21 cellular contexts compared by ENCODE assay signal in genomic region chr2:128284037-128284441, GRCh38.
"Had no signal": no experiment of that assay in that cellular context is flagged by ENCODE, and none has a peak within 500 bp of the region (broad histone marks: within the 10 kb centered on the region; RNA-seq: fewer than 3 reads in every experiment).

No MANE protein-coding gene starts in this region.

- H3K4me3 ChIP-seq: gastrocnemius medialis, prostate gland, smooth muscle cell, thyroid gland had no signal

- H3K27me3 ChIP-seq: gastrocnemius medialis, thyroid gland had no signal

- H3K36me3 Mint-ChIP-seq: activated naive CD8-positive, alpha-beta T cell treated with anti-CD3 and anti-CD28 coated beads, Interleukin-2, amount 10 ng/mL, durations not matched to agents 7 days and 5 days; immature natural killer cell; stimulated activated memory B cell treated with anti-CD40 and anti-IgM and Interleukin-4, amounts not matched to agents 10 μg/mL and 1 μg/mL and 100 μg/mL, for 72 hours had no signal

- H3K27ac Mint-ChIP-seq: activated CD4-positive, alpha-beta T cell treated with anti-CD3 and anti-CD28 coated beads for 36 hours; activated naive CD8-positive, alpha-beta T cell treated with anti-CD3 and anti-CD28 coated beads, Interleukin-2, amount 10 ng/mL, durations not matched to agents 7 days and 5 days; activated T-cell treated with anti-CD3 and anti-CD28 coated beads, Interleukin-2, amount 50 U/mL, for 24 hours; activated T-helper 2 cell treated with anti-CD3 and anti-CD28 coated beads, Interferon-gamma antibody, Interleukin-2, Interleukin-4, amounts not matched to agents 10 μg/mL and 5 μg/mL and 100 μg/mL, durations not matched to agents 14 hours and 24 hours and 36 hours; nephron progenitor cell; stimulated activated memory B cell treated with anti-CD40 and anti-IgM and Interleukin-4, amounts not matched to agents 10 μg/mL and 1 μg/mL and 100 μg/mL, for 72 hours had no signal

- H3K27me3 Mint-ChIP-seq: activated CD4-positive, alpha-beta T cell treated with anti-CD3 and anti-CD28 coated beads for 36 hours; activated naive CD8-positive, alpha-beta T cell treated with anti-CD3 and anti-CD28 coated beads, Interleukin-2, amount 10 ng/mL, durations not matched to agents 7 days and 5 days; activated T-cell treated with anti-CD3 and anti-CD28 coated beads, Interleukin-2, amount 50 U/mL, for 24 hours; stimulated activated memory B cell treated with anti-CD40 and anti-IgM and Interleukin-4, amounts not matched to agents 10 μg/mL and 1 μg/mL and 100 μg/mL, for 72 hours had no signal

- H3K9me3 Mint-ChIP-seq: activated naive CD8-positive, alpha-beta T cell treated with anti-CD3 and anti-CD28 coated beads, Interleukin-2, amount 10 ng/mL, durations not matched to agents 7 days and 5 days; activated T-cell treated with anti-CD3 and anti-CD28 coated beads, Interleukin-2, amount 50 U/mL, for 24 hours; activated T-helper 2 cell treated with anti-CD3 and anti-CD28 coated beads, Interferon-gamma antibody, Interleukin-2, Interleukin-4, amounts not matched to agents 10 μg/mL and 5 μg/mL and 100 μg/mL, durations not matched to agents 14 hours and 24 hours and 36 hours; brain; immature natural killer cell; nephron progenitor cell; stimulated activated memory B cell treated with anti-CD40 and anti-IgM and Interleukin-4, amounts not matched to agents 10 μg/mL and 1 μg/mL and 100 μg/mL, for 72 hours had no signal

- ATAC-seq: activated CD4-positive, alpha-beta T cell treated with anti-CD3 and anti-CD28 coated beads for 36 hours; esophagus mucosa; gastrocnemius medialis; sciatic nerve; stimulated activated memory B cell treated with anti-CD40 and anti-IgM and Interleukin-4, amounts not matched to agents 10 μg/mL and 1 μg/mL and 100 μg/mL, for 72 hours had no signal

- H3K36me3 ChIP-seq: prostate gland, thyroid gland had no signal

- H3K27ac ChIP-seq: gastrocnemius medialis, prostate gland, thyroid gland had no signal

- H3K9me3 ChIP-seq: gastrocnemius medialis, prostate gland, thyroid gland had no signal

- H3K4me3 Mint-ChIP-seq: activated CD4-positive, alpha-beta T cell treated with anti-CD3 and anti-CD28 coated beads for 36 hours; activated naive CD8-positive, alpha-beta T cell treated with anti-CD3 and anti-CD28 coated beads, Interleukin-2, amount 10 ng/mL, durations not matched to agents 7 days and 5 days; activated T-cell treated with anti-CD3 and anti-CD28 coated beads, Interleukin-2, amount 50 U/mL, for 24 hours; brain; nephron progenitor cell; stimulated activated memory B cell treated with anti-CD40 and anti-IgM and Interleukin-4, amounts not matched to agents 10 μg/mL and 1 μg/mL and 100 μg/mL, for 72 hours had no signal

- DNase-seq: activated CD4-positive, alpha-beta T cell treated with anti-CD3 and anti-CD28 coated beads for 36 hours; activated CD4-positive, alpha-beta T cell treated with anti-CD3 and anti-CD28 coated beads, Interleukin-2, amount 50 U/mL, for 48 hours; activated naive CD4-positive, alpha-beta T cell treated with Interleukin-2 at 50 U/mL for 16 hours; activated naive CD8-positive, alpha-beta T cell treated with anti-CD3 and anti-CD28 coated beads, Interleukin-2, amount 10 ng/mL, durations not matched to agents 7 days and 5 days; activated T-cell treated with anti-CD3 and anti-CD28 coated beads, Interleukin-2, amount 50 U/mL, for 24 hours; cortex of kidney; effector CD4-positive, alpha-beta T cell; gastrocnemius medialis; immature natural killer cell; midbrain; nephron progenitor cell; occipital lobe; stimulated activated CD4-positive, alpha-beta T cell treated with anti-CD3 and anti-CD28 coated beads, Interleukin-4, amount 100 ng/mL, for 24 hours; thyroid gland had no signal
